In the genomic region with DNA sequence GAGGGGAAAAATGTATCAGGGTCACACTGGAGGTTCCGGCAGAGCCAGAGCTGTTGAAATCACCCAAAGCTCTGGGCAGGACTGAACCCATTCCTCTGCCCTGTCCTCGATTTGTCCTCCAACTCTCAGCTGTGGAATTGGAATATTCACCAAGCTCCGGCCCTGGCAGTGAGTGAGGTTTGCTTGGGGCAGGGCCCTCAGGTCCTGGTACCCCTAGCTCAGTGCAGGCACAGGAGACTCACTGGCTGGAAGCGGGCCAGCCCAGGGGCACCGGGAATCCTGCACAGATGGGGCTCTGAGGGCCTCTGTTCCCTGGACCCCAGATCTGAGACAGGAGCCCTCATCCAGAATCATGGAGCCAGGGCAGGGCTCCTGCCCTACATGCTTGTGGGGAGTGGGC, we compare ENCODE assay signal across 5 cellular contexts.
"Had no signal": no experiment of that assay in that cellular context is flagged by ENCODE, and none has a peak within 500 bp of the region (broad histone marks: within the 10 kb centered on the region; RNA-seq: fewer than 3 reads in every experiment).

No MANE protein-coding gene starts in this region.

- H3K4me3 ChIP-seq: GM23248, K562 had no signal

- H2AFZ ChIP-seq: GM23248 had no signal

- DNase-seq: GM23248, H9, HCEC 1CT, IMR-90 had no signal

- H3K27ac ChIP-seq: GM23248 had no signal
